Comparison of ENCODE assay signal across 8 cellular contexts in the genomic region with DNA sequence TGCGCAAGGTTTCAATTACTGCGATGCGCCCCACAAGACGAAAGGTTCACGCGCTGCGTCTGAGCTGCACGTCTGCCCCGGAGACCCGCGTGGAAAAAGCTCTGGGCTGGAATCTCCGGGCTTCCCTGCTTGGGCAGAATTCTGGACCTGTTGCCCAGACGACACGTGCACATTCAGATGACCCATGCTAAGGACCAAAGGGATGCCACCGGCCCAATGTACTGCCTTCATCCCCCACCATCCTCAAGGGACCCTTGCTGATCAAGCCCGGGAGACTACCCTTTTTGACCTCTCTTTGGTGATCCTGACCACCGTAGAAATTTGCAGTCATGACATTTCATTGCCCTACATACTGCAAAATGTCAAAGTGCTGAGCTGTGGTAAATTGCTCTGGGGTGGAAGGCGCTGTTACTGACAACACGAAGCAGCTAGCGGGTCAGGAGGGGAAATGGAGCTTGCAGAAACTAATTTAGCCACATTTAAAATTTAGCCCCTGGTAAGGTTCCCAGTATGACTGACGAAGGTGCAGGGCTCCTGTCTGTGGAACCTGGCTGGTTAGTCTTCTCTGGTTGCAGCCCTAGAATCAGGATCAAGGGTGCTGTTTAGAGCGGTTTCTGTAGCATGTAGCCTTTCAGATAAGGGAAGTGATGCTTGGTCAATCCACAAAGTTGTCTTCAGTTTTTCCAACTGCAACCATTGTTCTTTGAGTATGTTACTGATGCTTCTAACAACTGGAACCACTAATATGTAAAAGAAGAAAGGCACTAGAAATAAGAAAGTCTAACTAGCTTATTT.
A peak's percentile ranks its signal among the peaks of the same experiment; 100 is the strongest.
DNase-seq lines count a peak whose midpoint lies in the region; ATAC-seq and TF ChIP-seq lines count a peak whose summit lies in the region.

No MANE protein-coding gene starts in this region.

- ATAC-seq in activated B cell treated with CpG ODN at 0.5 μM for 24 hours (ENCODE audit: low read depth), result peak; percentile 12
- ATAC-seq in stimulated activated naive CD8-positive, alpha-beta T cell treated with anti-CD3 and anti-CD28 coated beads, Interleukin-15, Interleukin-2, amounts not matched to agents 100 U/mL and 50 U/mL, for 24 hours, result peak; percentile 50
- no peak for ATAC-seq in HG03442 (IDR thresholded peaks at IDR 0.05; ENCODE audit: unreplicated experiment)
- no peak for ATAC-seq in GM18858 (IDR thresholded peaks at IDR 0.05; ENCODE audit: unreplicated experiment)

- peak overlapping the region; percentile 24 for H3K9ac ChIP-seq in iPS-18a (ENCODE audit: low read length)

- no peaks in the 10 kb centered on the region for H3K36me3 ChIP-seq in HEK293 (ENCODE audit: control insufficient read depth in 2 of 2, insufficient read depth in 1 of 2, low read length in 2 of 2)
- no peaks in the 10 kb centered on the region for H3K36me3 ChIP-seq in iPS-18a (ENCODE audit: control insufficient read depth, low read depth, low read length)

- no peaks in the 10 kb centered on the region for H3K4me1 ChIP-seq in HEK293 (ENCODE audit: control insufficient read depth, insufficient read depth, low read length)
- peaks cover 13% of the 10 kb centered on the region for H3K4me1 ChIP-seq in iPS-18a (ENCODE audit: control insufficient read depth, low read depth, low read length)

- H3K27ac ChIP-seq in HEK293 (ENCODE audit: extremely low read depth, low read depth, low read length) (no peak overlapping the region; the same call in 1 of the 2 replicates), iPS-18a (ENCODE audit: low read length) (no peak overlapping the region)

- CTCF ChIA-PET in HEK293 (lab: Yijun Ruan, JAX), result interaction anchor here (0.6 to 5.6 kb wide), 16 partner anchors 9 to 556 kb away, joined by 3 to 48 read pairs (median 4); partner anchors contain the start of genes COMMD9 and PRR5L
- CTCF ChIA-PET in activated B cell treated with CpG ODN at 0.5 μM for 24 hours (lab: Charles Lee), result interaction anchor here (0.9 to 2.4 kb wide), 4 partner anchors 17 to 115 kb away, joined by 3 to 9 read pairs (median 4); no protein-coding TSS in a partner anchor

- H3K4me1 Mint-ChIP-seq in activated B cell treated with CpG ODN at 0.5 μM for 24 hours, result peaks cover 31% of the 10 kb centered on the region

- DNase-seq in activated B cell treated with CpG ODN at 0.5 μM for 24 hours (no peak), DMS79 (lab: John Stamatoyannopoulos, UW) (no peak), SKM-1 treated with dmso at 0.1 percent for 144 hours (lab: John Stamatoyannopoulos, UW; ENCODE audit: unreplicated experiment) (no peak)
- peak; percentile 17 for DNase-seq in stimulated activated naive CD8-positive, alpha-beta T cell treated with anti-CD3 and anti-CD28 coated beads, Interleukin-15, Interleukin-2, amounts not matched to agents 100 U/mL and 50 U/mL, for 24 hours

- no peak overlapping the region for H3K27ac Mint-ChIP-seq in activated B cell treated with CpG ODN at 0.5 μM for 24 hours

- H3K4me3 ChIP-seq in HEK293 (ENCODE audit: low read depth, low read length) (peak overlapping the region; percentile 58), iPS-18a (ENCODE audit: low read length) (peak overlapping the region; percentile 80)

- peaks cover 52% of the 10 kb centered on the region for H3K27me3 ChIP-seq in iPS-18a (ENCODE audit: control insufficient read depth, insufficient read depth, low read length)

- H3K27me3 Mint-ChIP-seq in activated B cell treated with CpG ODN at 0.5 μM for 24 hours, result peaks cover 30% of the 10 kb centered on the region

- peak overlapping the region; percentile 81 for H3K4me3 Mint-ChIP-seq in activated B cell treated with CpG ODN at 0.5 μM for 24 hours

- POLR2A ChIA-PET in HEK293 (lab: Yijun Ruan, JAX) (interaction anchor here (0.5 to 3.2 kb wide), 6 partner anchors 43 to 131 kb away, joined by 3 to 20 read pairs (median 4); no protein-coding TSS in a partner anchor), activated B cell treated with CpG ODN at 0.5 μM for 24 hours (lab: Charles Lee) (no interaction called here)

- H3K9me3 ChIP-seq in HEK293 (ENCODE audit: control insufficient read depth, insufficient read depth, low read depth, low read length) (no peaks in the 10 kb centered on the region), iPS-18a (ENCODE audit: control insufficient read depth, low read depth, low read length) (no peaks in the 10 kb centered on the region)

- no peaks in the 10 kb centered on the region for H3K36me3 Mint-ChIP-seq in activated B cell treated with CpG ODN at 0.5 μM for 24 hours (ENCODE audit: low read depth)

- TF ChIP-seq CTCF in HEK293 (tag by site-specific recombination; IDR thresholded peaks at IDR 0.05), result no peak
- no peak for TF ChIP-seq CTCF in activated B cell treated with CpG ODN at 0.5 μM for 24 hours (IDR thresholded peaks at IDR 0.05)

- intact Hi-C loops in activated B cell treated with CpG ODN at 0.5 μM for 24 hours (cut with micrococcal nuclease), result loop anchor here (1.0 to 5.0 kb wide), 4 partner anchors 22 to 114 kb away; no protein-coding TSS in a partner anchor

- H3K9me3 Mint-ChIP-seq in activated B cell treated with CpG ODN at 0.5 μM for 24 hours, result no peaks in the 10 kb centered on the region

TF ChIP-seq in HEK293, 187 proteins besides CTCF, POLR2A, EP300 and RAD21:
- TF ChIP-seq SCRT2 (tag by site-specific recombination; IDR thresholded peaks at IDR 0.05) (peak; percentile 86), ZFP3 (tag by site-specific recombination; IDR thresholded peaks at IDR 0.05; ENCODE audit: low read depth) (no peak)
- TF ChIP-seq, protein P1, sequence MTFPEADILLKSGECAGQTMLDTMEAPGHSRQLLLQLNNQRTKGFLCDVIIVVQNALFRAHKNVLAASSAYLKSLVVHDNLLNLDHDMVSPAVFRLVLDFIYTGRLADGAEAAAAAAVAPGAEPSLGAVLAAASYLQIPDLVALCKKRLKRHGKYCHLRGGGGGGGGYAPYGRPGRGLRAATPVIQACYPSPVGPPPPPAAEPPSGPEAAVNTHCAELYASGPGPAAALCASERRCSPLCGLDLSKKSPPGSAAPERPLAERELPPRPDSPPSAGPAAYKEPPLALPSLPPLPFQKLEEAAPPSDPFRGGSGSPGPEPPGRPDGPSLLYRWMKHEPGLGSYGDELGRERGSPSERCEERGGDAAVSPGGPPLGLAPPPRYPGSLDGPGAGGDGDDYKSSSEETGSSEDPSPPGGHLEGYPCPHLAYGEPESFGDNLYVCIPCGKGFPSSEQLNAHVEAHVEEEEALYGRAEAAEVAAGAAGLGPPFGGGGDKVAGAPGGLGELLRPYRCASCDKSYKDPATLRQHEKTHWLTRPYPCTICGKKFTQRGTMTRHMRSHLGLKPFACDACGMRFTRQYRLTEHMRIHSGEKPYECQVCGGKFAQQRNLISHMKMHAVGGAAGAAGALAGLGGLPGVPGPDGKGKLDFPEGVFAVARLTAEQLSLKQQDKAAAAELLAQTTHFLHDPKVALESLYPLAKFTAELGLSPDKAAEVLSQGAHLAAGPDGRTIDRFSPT (tag by site-specific recombination; IDR thresholded peaks at IDR 0.05), result 0 out of 2 replicates have a peak, but pooled peaks have one; percentile 6
- TF ChIP-seq, protein P2, sequence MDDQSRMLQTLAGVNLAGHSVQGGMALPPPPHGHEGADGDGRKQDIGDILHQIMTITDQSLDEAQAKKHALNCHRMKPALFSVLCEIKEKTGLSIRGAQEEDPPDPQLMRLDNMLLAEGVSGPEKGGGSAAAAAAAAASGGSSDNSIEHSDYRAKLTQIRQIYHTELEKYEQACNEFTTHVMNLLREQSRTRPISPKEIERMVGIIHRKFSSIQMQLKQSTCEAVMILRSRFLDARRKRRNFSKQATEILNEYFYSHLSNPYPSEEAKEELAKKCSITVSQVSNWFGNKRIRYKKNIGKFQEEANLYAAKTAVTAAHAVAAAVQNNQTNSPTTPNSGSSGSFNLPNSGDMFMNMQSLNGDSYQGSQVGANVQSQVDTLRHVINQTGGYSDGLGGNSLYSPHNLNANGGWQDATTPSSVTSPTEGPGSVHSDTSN (CRISPR knock-in tag; IDR thresholded peaks at IDR 0.05), result 0 out of 2 replicates have a peak, but pooled peaks have one; percentile 30
TF ChIP-seq in HEK293: peak in this region for 3.

Comparison
In these comparisons a context has a peak if more than half of its experiments do, and no peak if none do; other contexts are left out.
1. ATAC-seq: peak in activated B cell treated with CpG ODN at 0.5 μM for 24 hours (single experiment) and stimulated activated naive CD8-positive, alpha-beta T cell treated with anti-CD3 and anti-CD28 coated beads, Interleukin-15, Interleukin-2, amounts not matched to agents 100 U/mL and 50 U/mL, for 24 hours (single experiment); none in HG03442 (single experiment) and GM18858 (single experiment).